In genomic region chr1:119984771-119985170, GRCh38 we compare ENCODE assay signal across 29 cellular contexts.
DNase-seq lines count a peak whose midpoint lies in the region; TF ChIP-seq lines count a peak whose summit lies in the region.
"Had no signal": no experiment of that assay in that cellular context is flagged by ENCODE, and none has a peak within 500 bp of the region (broad histone marks: within the 10 kb centered on the region; RNA-seq: fewer than 3 reads in every experiment).

No MANE protein-coding gene starts in this region.

- no peaks in the 10 kb centered on the region; the same call in 1 of the 2 replicates for H4K20me1 ChIP-seq in Karpas-422 (ENCODE audit: insufficient read depth, low read depth, low read length)

- H3K27ac Mint-ChIP-seq in chondrocyte (ENCODE audit: unreplicated experiment) (peak overlapping the region; percentile 90), nephron progenitor cell (peak overlapping the region; percentile 1)
- H3K27ac Mint-ChIP-seq: WTC11 had no signal

- peak overlapping the region; percentile 1 for H3K4me3 Mint-ChIP-seq in chondrocyte (ENCODE audit: unreplicated experiment)
- no peak overlapping the region for H3K4me3 Mint-ChIP-seq in nephron progenitor cell
- H3K4me3 Mint-ChIP-seq: central memory CD8-positive, alpha-beta T cell; WTC11 had no signal

- H3K27ac ChIP-seq in Karpas-422 (ENCODE audit: low read length) = no peak overlapping the region
- H3K27ac ChIP-seq in sigmoid colon = no peak overlapping the region
- H3K27ac ChIP-seq: gastroesophageal sphincter, left ventricle myocardium inferior, parathyroid adenoma, right atrium auricular region had no signal

- H3K9ac ChIP-seq in Karpas-422 (ENCODE audit: low read length) = no peak overlapping the region
- H3K9ac ChIP-seq: parathyroid adenoma had no signal

- H3K4me3 ChIP-seq in Karpas-422 (ENCODE audit: low read length) (no peak overlapping the region), sigmoid colon (no peak overlapping the region)
- H3K4me3 ChIP-seq: gastroesophageal sphincter, K562, left ventricle myocardium inferior, right atrium auricular region, upper lobe of left lung had no signal

- H3K4me1 Mint-ChIP-seq in chondrocyte (ENCODE audit: low read depth) = peaks cover 49% of the 10 kb centered on the region
- peaks cover 30% of the 10 kb centered on the region for H3K4me1 Mint-ChIP-seq in nephron progenitor cell
- H3K4me1 Mint-ChIP-seq: WTC11 had no signal

- 39 to 58% methylated on average over 1 of the region's 1 CpG for WGBS in sigmoid colon, 2 donors

- no peak overlapping the region for H3K4me2 ChIP-seq in Karpas-422 (ENCODE audit: low read depth, low read length, poor library complexity, severe bottlenecking)

- no peak overlapping the region for H2AFZ ChIP-seq in Karpas-422 (ENCODE audit: low read length)
- H2AFZ ChIP-seq: parathyroid adenoma had no signal

- no peak for TF ChIP-seq POLR2A in sigmoid colon (IDR thresholded peaks at IDR 0.05)

- POLR2A ChIA-PET in GM10248 (lab: Yijun Ruan, JAX) = no interaction called here

- H3K27me3 Mint-ChIP-seq in chondrocyte (ENCODE audit: low read depth) = no peaks in the 10 kb centered on the region
- no peaks in the 10 kb centered on the region for H3K27me3 Mint-ChIP-seq in nephron progenitor cell (ENCODE audit: low read depth, poor library complexity)
- H3K27me3 Mint-ChIP-seq: central memory CD8-positive, alpha-beta T cell; naive thymus-derived CD8-positive, alpha-beta T cell had no signal

- intact Hi-C loops in sigmoid colon (cut with DNase I) = no loop called here

- no peak for TF ChIP-seq EP300 in sigmoid colon (IDR thresholded peaks at IDR 0.05)

- H3K36me3 ChIP-seq in Karpas-422 (ENCODE audit: insufficient read depth, low read length) (no peaks in the 10 kb centered on the region), sigmoid colon (peaks cover 0 to 21% (median 0%) of the 10 kb centered on the region in 4 donors)
- H3K36me3 ChIP-seq: right atrium auricular region had no signal

- H3K4me1 ChIP-seq in Karpas-422 (ENCODE audit: low read length) (no peaks in the 10 kb centered on the region), sigmoid colon (peaks cover 0 to 50% (median 32%) of the 10 kb centered on the region in 4 donors)
- H3K4me1 ChIP-seq: parathyroid adenoma had no signal

- H3K36me3 Mint-ChIP-seq in chondrocyte (ENCODE audit: low read depth) = peaks cover 5% of the 10 kb centered on the region
- H3K36me3 Mint-ChIP-seq in nephron progenitor cell (ENCODE audit: low read depth) = peaks cover 62% of the 10 kb centered on the region
- H3K36me3 Mint-ChIP-seq: WTC11 had no signal

- H3K9me2 ChIP-seq in Karpas-422 (replicated peaks; ENCODE audit: insufficient read depth, low read length) = no peaks in the 10 kb centered on the region

- H3K27me3 ChIP-seq in Karpas-422 (ENCODE audit: low read length) (no peaks in the 10 kb centered on the region), sigmoid colon (no peaks in the 10 kb centered on the region)
- H3K27me3 ChIP-seq: gastroesophageal sphincter, right atrium auricular region, upper lobe of left lung had no signal

- TF ChIP-seq CTCF in chondrocyte (IDR thresholded peaks at IDR 0.05) (no peak), nephron progenitor cell (IDR thresholded peaks at IDR 0.05) (no peak), GM10248 (IDR thresholded peaks at IDR 0.05; ENCODE audit: control extremely low read depth, extremely low read depth, low read depth, missing control alignments) (no peak), sigmoid colon (IDR thresholded peaks at IDR 0.05) (no peak)

- CTCF ChIA-PET in GM10248 (lab: Yijun Ruan, JAX) = no interaction called here

- peaks cover 4% of the 10 kb centered on the region for H3K9me3 Mint-ChIP-seq in chondrocyte (ENCODE audit: low read depth)
- H3K9me3 Mint-ChIP-seq in nephron progenitor cell = no peaks in the 10 kb centered on the region
- H3K9me3 Mint-ChIP-seq: central memory CD8-positive, alpha-beta T cell; naive thymus-derived CD8-positive, alpha-beta T cell; WTC11 had no signal

- H3K9me3 ChIP-seq in Karpas-422 (ENCODE audit: low read length) = no peaks in the 10 kb centered on the region
- H3K9me3 ChIP-seq in sigmoid colon = no peaks in the 10 kb centered on the region
- H3K9me3 ChIP-seq: gastroesophageal sphincter, left ventricle myocardium inferior, right atrium auricular region, upper lobe of left lung had no signal

- DNase-seq in EH (ENCODE audit: low read depth) = peak; percentile 43
- peak; percentile 7 for DNase-seq in Karpas-422
- no peak for DNase-seq in chondrocyte (ENCODE audit: low spot score)
- no peak for DNase-seq in nephron progenitor cell
- DNase-seq in GM10248 (ENCODE audit: extremely low spot score) = no peak
- DNase-seq in NOMO-1 treated with DMSO at 0.1 percent for 48 hours (lab: John Stamatoyannopoulos, UW; ENCODE audit: unreplicated experiment) = no peak
- DNase-seq in sigmoid colon = no peak
- DNase-seq: activated CD4-positive, alpha-beta T cell treated with anti-CD3 and anti-CD28 coated beads, Interleukin-2, amount 50 U/mL, for 4 hours; activated naive CD4-positive, alpha-beta T cell treated with anti-CD3 and anti-CD28 coated beads, Interleukin-2, amount 50 U/mL, for 16 hours; aorta; C1 segment of cervical spinal cord; DMS79; HCEC 1CT; hypothalamus; left ventricle myocardium inferior; naive thymus-derived CD8-positive, alpha-beta T cell; NCI-H1417; NCI-H2081 treated with DMSO at 0.1 percent for 48 hours; NCI-H446 treated with DMSO at 0.1 percent for 48 hours; OCI-M1; stimulated activated CD4-positive, alpha-beta T cell treated with anti-CD3 and anti-CD28 coated beads, Interleukin-2, amount 100 ng/mL, for 24 hours; T1000; upper lobe of left lung had no signal

- H3K79me2 ChIP-seq in Karpas-422 (ENCODE audit: low read length) = no peaks in the 10 kb centered on the region
- H3K79me2 ChIP-seq: parathyroid adenoma had no signal

Comparison
In these comparisons a context has a peak if more than half of its experiments do, and no peak if none do; other contexts are left out.
1. DNase-seq: peak in EH (single experiment) and Karpas-422 (single experiment); none in chondrocyte (single experiment), nephron progenitor cell (single experiment), GM10248 (single experiment), NOMO-1 treated with DMSO at 0.1 percent for 48 hours (single experiment) and sigmoid colon (single experiment).